ENCODE assay signal across 8 cellular contexts in genomic region chr12:39441189-39441962, GRCh38. TPM values are rescaled to one million over a fixed set of nuclear protein-coding genes. Genes with fewer than 3 reads are reported as not detected.
A peak's percentile ranks its signal among the peaks of the same experiment; 100 is the strongest.
DNase-seq lines count a peak whose midpoint lies in the region; ATAC-seq and TF ChIP-seq lines count a peak whose summit lies in the region.

No MANE protein-coding gene starts in this region.

- in situ Hi-C loops in Panc1 (cut with HindIII; ENCODE audit: low pct_unique_long_range_greater_than_20kb, low sequenced_read_pairs): no loop called here

- H3K79me2 ChIP-seq in fibroblast of lung (ENCODE audit: control insufficient read depth, insufficient read depth, low read length): no peaks in the 10 kb centered on the region

- no peaks in the 10 kb centered on the region for H3K27me3 ChIP-seq in Panc1 (ENCODE audit: control insufficient read depth, insufficient read depth, low read length)
- no peaks in the 10 kb centered on the region for H3K27me3 ChIP-seq in fibroblast of lung (ENCODE audit: control insufficient read depth, insufficient read depth, low read length)
- H3K27me3 ChIP-seq in rectal smooth muscle tissue (ENCODE audit: control insufficient read depth, insufficient read depth, low read length): no peaks in the 10 kb centered on the region

- H3K36me3 ChIP-seq in Panc1 (ENCODE audit: control insufficient read depth, insufficient read depth, low read length) (no peaks in the 10 kb centered on the region; the same call in 1 of the 2 replicates), fibroblast of lung (ENCODE audit: control insufficient read depth, insufficient read depth, low read length) (no peaks in the 10 kb centered on the region), rectal smooth muscle tissue (ENCODE audit: control insufficient read depth, insufficient read depth, low read length) (no peaks in the 10 kb centered on the region)

- no peaks in the 10 kb centered on the region for H4K20me1 ChIP-seq in fibroblast of lung (ENCODE audit: control insufficient read depth, extremely low read depth, insufficient read depth, low read length)

- ATAC-seq in Panc1 (no peak), HG02588 (IDR thresholded peaks at IDR 0.05; ENCODE audit: unreplicated experiment) (no peak)

- CTCF ChIA-PET in Panc1 (lab: Charles Lee): no interaction called here

- H3K9me3 ChIP-seq in Panc1 (ENCODE audit: control insufficient read depth, insufficient read depth, low read depth, low read length): no peaks in the 10 kb centered on the region
- H3K9me3 ChIP-seq in fibroblast of lung (ENCODE audit: control insufficient read depth, insufficient read depth, low read depth, low read length): no peaks in the 10 kb centered on the region

- POLR2A ChIA-PET in Panc1 (lab: Charles Lee): interaction anchor here (0.7 kb wide), 1 partner anchor 112 kb away, joined by 3 read pairs; no protein-coding TSS in a partner anchor

- H3K4me1 ChIP-seq in Panc1 (ENCODE audit: control insufficient read depth, insufficient read depth, low read length): peaks cover 25% of the 10 kb centered on the region
- H3K4me1 ChIP-seq in fibroblast of lung (ENCODE audit: control insufficient read depth, extremely low read depth, insufficient read depth, low read length): peaks cover 2% of the 10 kb centered on the region
- no peaks in the 10 kb centered on the region for H3K4me1 ChIP-seq in rectal smooth muscle tissue (ENCODE audit: control insufficient read depth, insufficient read depth, low read length)

- DNase-seq in GM20000 (ENCODE audit: low spot score) (peak; percentile 21), Panc1 (ENCODE audit: low read depth, low spot score) (no peak), fibroblast of lung (ENCODE audit: low read depth in 2 of 2) (no peak), SK-N-DZ (ENCODE audit: low spot score) (no peak), COR-L47 (lab: John Stamatoyannopoulos, UW) (no peak), NCI-H2227 treated with DMSO at 0.1 percent for 48 hours (lab: John Stamatoyannopoulos, UW) (no peak)

- peak overlapping the region; percentile 78 for H3K4me2 ChIP-seq in fibroblast of lung (ENCODE audit: extremely low read depth, insufficient read depth, low read length)

- H3K27ac ChIP-seq in Panc1 (ENCODE audit: low read length) (peak overlapping the region; percentile 82), fibroblast of lung (ENCODE audit: insufficient read depth, low read length) (no peak overlapping the region), rectal smooth muscle tissue (ENCODE audit: low read depth, low read length) (no peak overlapping the region)

- intact Hi-C loops in Panc1 (cut with micrococcal nuclease; ENCODE audit: unreplicated experiment): loop anchor here (5.0 to 10.0 kb wide), 2 partner anchors 119 to 173 kb away; partner anchors contain the start of gene ABCD2

- peak overlapping the region; percentile 81 to 84 for H3K4me3 ChIP-seq in Panc1 (ENCODE audit: low read depth in 2 of 2, low read length in 2 of 2)
- H3K4me3 ChIP-seq in fibroblast of lung (replicated peaks in 1 of 4; ENCODE audit: control extremely low read depth in 1 of 4, insufficient read depth in 1 of 4, low read depth in 3 of 4, low read length in 4 of 4): peak overlapping the region; percentile 66 to 74 (median 68)
- peak overlapping the region; percentile 79 for H3K4me3 ChIP-seq in rectal smooth muscle tissue (ENCODE audit: low read length)

- H2AFZ ChIP-seq in fibroblast of lung (ENCODE audit: low read length): no peak overlapping the region

- TF ChIP-seq CTCF in GM20000 (IDR thresholded peaks at IDR 0.05; ENCODE audit: extremely low read depth, missing control alignments) (no peak), Panc1 (IDR thresholded peaks at IDR 0.05) (no peak), fibroblast of lung (conservative IDR thresholded peaks at IDR 0.05 in 1 of 2, IDR thresholded peaks at IDR 0.05 in 1 of 2; ENCODE audit: low read depth in 1 of 2, low read length in 2 of 2) (no peak)

- no TSS peak for BruUV-seq in Panc1 (replicated peaks; lab: Mats Ljungman, UMichigan)

- H3K9ac ChIP-seq in fibroblast of lung (ENCODE audit: insufficient read depth, low read length): no peak overlapping the region
- no peak overlapping the region for H3K9ac ChIP-seq in rectal smooth muscle tissue (ENCODE audit: low read length)

RNA-seq across cellular contexts. Expression of gene KIF21A, which starts 1.5 kb away (rescaled TPM):
- total RNA-seq in Panc1 (2021; ENCODE audit: unreplicated experiment) (25.6 TPM), fibroblast of lung (2.8 and 5.9 TPM in 2 replicates)
- 8.5 TPM for polyA plus RNA-seq in Panc1 (2012; ENCODE audit: insufficient read length)
- 2.5 and 3.9 TPM in 2 replicates for polyA plus RNA-seq in fibroblast of lung
- polyA plus RNA-seq in fibroblast of lung (2012): 1.7 and 2.3 TPM in 2 replicates
- polyA minus RNA-seq in fibroblast of lung (ENCODE audit: low replicate concordance): 1.2 TPM in 1 of 2 replicates, not detected in the other
- 239 and 265 TPM in 2 replicates for polyA plus RNA-seq in SK-N-DZ (2014; cell fraction: cytosol; rRNA removed)
- 304 and 383 TPM in 2 replicates for polyA plus RNA-seq in SK-N-DZ (2014; cell fraction: nucleus; rRNA removed)
